8 cellular contexts compared by ENCODE assay signal in the genomic region with DNA sequence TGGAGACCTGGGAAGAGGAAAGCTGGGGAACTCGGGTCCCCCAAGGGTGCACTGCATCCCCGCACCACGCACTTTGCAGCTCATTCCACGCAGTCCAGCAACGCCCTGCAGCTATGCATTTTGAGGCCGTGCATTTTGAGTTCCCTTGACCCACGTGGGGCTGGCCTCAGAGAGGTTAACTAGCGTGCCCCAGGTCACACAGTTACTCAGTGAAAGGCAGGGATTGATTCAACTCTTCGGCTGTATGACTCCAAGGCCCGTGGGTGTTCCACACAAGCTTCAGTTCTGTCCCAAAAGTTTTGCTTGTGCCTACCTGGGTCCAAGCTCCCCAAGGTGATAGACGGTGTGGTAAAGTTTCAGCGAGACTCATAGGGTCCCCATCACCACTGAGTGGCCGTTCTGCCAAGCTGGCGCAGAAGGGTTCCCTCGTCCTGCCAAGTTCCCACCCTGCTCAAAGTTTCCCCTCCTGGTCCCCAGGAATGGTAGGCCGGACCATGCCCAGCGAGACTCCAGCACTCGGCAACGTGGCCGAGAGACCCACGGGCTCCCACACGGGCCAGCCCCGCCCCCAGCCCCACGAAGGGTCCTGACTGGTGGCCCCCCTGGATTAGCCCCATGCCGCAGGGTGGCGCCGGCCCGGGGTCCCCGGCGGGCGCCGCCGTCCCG. TPM values are rescaled to one million over a fixed set of nuclear protein-coding genes. Genes with fewer than 3 reads are reported as not detected.
DNase-seq lines count a peak whose midpoint lies in the region; ATAC-seq lines count a peak whose summit lies in the region.

No MANE protein-coding gene starts in this region.

- H3K36me3 ChIP-seq in iPS-20b (ENCODE audit: insufficient read depth, low read depth, low read length) = no peaks in the 10 kb centered on the region

- peaks cover 23% of the 10 kb centered on the region for H3K27me3 Mint-ChIP-seq in activated CD4-positive, alpha-beta T cell treated with anti-CD3 and anti-CD28 coated beads, Interleukin-2, amount 10 ng/mL, durations not matched to agents 7 days and 5 days
- H3K27me3 Mint-ChIP-seq in activated naive CD4-positive, alpha-beta T cell treated with anti-CD3 and anti-CD28 coated beads, Interleukin-2, amount 10 ng/mL, durations not matched to agents 7 days and 5 days = peaks cover 73% of the 10 kb centered on the region
- peaks cover 20% of the 10 kb centered on the region for H3K27me3 Mint-ChIP-seq in stimulated activated naive CD8-positive, alpha-beta T cell treated with anti-CD3 and anti-CD28 coated beads, Interleukin-15, amount 100 ng/mL, for 72 hours

- CTCF ChIA-PET in activated CD4-positive, alpha-beta T cell treated with anti-CD3 and anti-CD28 coated beads, Interleukin-2, amount 10 ng/mL, durations not matched to agents 7 days and 5 days (lab: Charles Lee) = interaction anchor here (0.6 to 1.0 kb wide), 2 partner anchors 17 to 91 kb away, joined by 3 read pairs; no protein-coding TSS in a partner anchor
- CTCF ChIA-PET in activated naive CD4-positive, alpha-beta T cell treated with anti-CD3 and anti-CD28 coated beads, Interleukin-2, amount 10 ng/mL, durations not matched to agents 7 days and 5 days (lab: Charles Lee) = interaction anchor here (0.6 kb wide), 1 partner anchor 13 kb away, joined by 3 read pairs; no protein-coding TSS in a partner anchor

- no peak for DNase-seq in activated CD4-positive, alpha-beta T cell treated with anti-CD3 and anti-CD28 coated beads, Interleukin-2, amount 10 ng/mL, durations not matched to agents 7 days and 5 days
- no peak for DNase-seq in activated CD4-positive, alpha-beta T cell treated with anti-CD3 and anti-CD28 coated beads for 1 hour
- no peak for DNase-seq in activated naive CD4-positive, alpha-beta T cell treated with anti-CD3 and anti-CD28 coated beads, Interleukin-2, amount 10 ng/mL, durations not matched to agents 7 days and 5 days
- DNase-seq in stimulated activated naive CD8-positive, alpha-beta T cell treated with anti-CD3 and anti-CD28 coated beads, Interleukin-15, amount 100 ng/mL, for 72 hours = no peak
- DNase-seq in AG08396 (ENCODE audit: low spot score) (no peak), superior temporal gyrus (ENCODE audit: extremely low spot score) (no peak)
- DNase-seq in stimulated activated CD8-positive, alpha-beta memory T cell treated with anti-CD3 and anti-CD28 coated beads, Interleukin-4, amount 100 ng/mL, for 48 hours = no peak

- ATAC-seq in stimulated activated naive CD8-positive, alpha-beta T cell treated with anti-CD3 and anti-CD28 coated beads, Interleukin-15, amount 100 ng/mL, for 72 hours = peak; percentile 47

- H3K4me3 Mint-ChIP-seq in activated CD4-positive, alpha-beta T cell treated with anti-CD3 and anti-CD28 coated beads, Interleukin-2, amount 10 ng/mL, durations not matched to agents 7 days and 5 days = peak overlapping the region; percentile 57
- H3K4me3 Mint-ChIP-seq in activated naive CD4-positive, alpha-beta T cell treated with anti-CD3 and anti-CD28 coated beads, Interleukin-2, amount 10 ng/mL, durations not matched to agents 7 days and 5 days = peak overlapping the region; percentile 61
- H3K4me3 Mint-ChIP-seq in stimulated activated naive CD8-positive, alpha-beta T cell treated with anti-CD3 and anti-CD28 coated beads, Interleukin-15, amount 100 ng/mL, for 72 hours = peak overlapping the region; percentile 49 to 69

- H3K27ac Mint-ChIP-seq in activated CD4-positive, alpha-beta T cell treated with anti-CD3 and anti-CD28 coated beads, Interleukin-2, amount 10 ng/mL, durations not matched to agents 7 days and 5 days = no peak overlapping the region
- no peak overlapping the region for H3K27ac Mint-ChIP-seq in activated naive CD4-positive, alpha-beta T cell treated with anti-CD3 and anti-CD28 coated beads, Interleukin-2, amount 10 ng/mL, durations not matched to agents 7 days and 5 days
- H3K27ac Mint-ChIP-seq in stimulated activated naive CD8-positive, alpha-beta T cell treated with anti-CD3 and anti-CD28 coated beads, Interleukin-15, amount 100 ng/mL, for 72 hours = no peak overlapping the region

- peak overlapping the region; percentile 93 for H3K4me3 ChIP-seq in iPS-20b (ENCODE audit: low read length)

- peaks cover 3% of the 10 kb centered on the region for H3K36me3 Mint-ChIP-seq in activated CD4-positive, alpha-beta T cell treated with anti-CD3 and anti-CD28 coated beads, Interleukin-2, amount 10 ng/mL, durations not matched to agents 7 days and 5 days (ENCODE audit: low read depth)
- H3K36me3 Mint-ChIP-seq in activated naive CD4-positive, alpha-beta T cell treated with anti-CD3 and anti-CD28 coated beads, Interleukin-2, amount 10 ng/mL, durations not matched to agents 7 days and 5 days = no peaks in the 10 kb centered on the region

- POLR2A ChIA-PET in activated CD4-positive, alpha-beta T cell treated with anti-CD3 and anti-CD28 coated beads, Interleukin-2, amount 10 ng/mL, durations not matched to agents 7 days and 5 days (lab: Charles Lee) = no interaction called here

- no peaks in the 10 kb centered on the region for H3K9me3 ChIP-seq in iPS-20b (ENCODE audit: insufficient read depth, low read depth, low read length)

- no peak overlapping the region for H3K27ac ChIP-seq in iPS-20b (ENCODE audit: low read length)

- peaks cover 28% of the 10 kb centered on the region for H3K4me1 ChIP-seq in iPS-20b (ENCODE audit: insufficient read depth, low read length)

- no peaks in the 10 kb centered on the region for H3K9me3 Mint-ChIP-seq in activated CD4-positive, alpha-beta T cell treated with anti-CD3 and anti-CD28 coated beads, Interleukin-2, amount 10 ng/mL, durations not matched to agents 7 days and 5 days
- H3K9me3 Mint-ChIP-seq in activated naive CD4-positive, alpha-beta T cell treated with anti-CD3 and anti-CD28 coated beads, Interleukin-2, amount 10 ng/mL, durations not matched to agents 7 days and 5 days = no peaks in the 10 kb centered on the region
- no peaks in the 10 kb centered on the region for H3K9me3 Mint-ChIP-seq in stimulated activated naive CD8-positive, alpha-beta T cell treated with anti-CD3 and anti-CD28 coated beads, Interleukin-15, amount 100 ng/mL, for 72 hours

- H3K27me3 ChIP-seq in iPS-20b (ENCODE audit: insufficient read depth, low read length) = no peaks in the 10 kb centered on the region

- H3K4me1 Mint-ChIP-seq in activated CD4-positive, alpha-beta T cell treated with anti-CD3 and anti-CD28 coated beads, Interleukin-2, amount 10 ng/mL, durations not matched to agents 7 days and 5 days = peaks cover 11% of the 10 kb centered on the region
- H3K4me1 Mint-ChIP-seq in activated naive CD4-positive, alpha-beta T cell treated with anti-CD3 and anti-CD28 coated beads, Interleukin-2, amount 10 ng/mL, durations not matched to agents 7 days and 5 days = peaks cover 18% of the 10 kb centered on the region
- peaks cover 46% of the 10 kb centered on the region for H3K4me1 Mint-ChIP-seq in stimulated activated naive CD8-positive, alpha-beta T cell treated with anti-CD3 and anti-CD28 coated beads, Interleukin-15, amount 100 ng/mL, for 72 hours

- H3K9ac ChIP-seq in iPS-20b (ENCODE audit: low read depth, low read length) = peak overlapping the region; percentile 85

RNA-seq across cellular contexts. Expression of a gene that starts 0.6 kb away (rescaled TPM):
- 1 to 10 TPM; 1.9 to 2.3 TPM for total RNA-seq in activated CD4-positive, alpha-beta T cell treated with anti-CD3 and anti-CD28 coated beads, Interleukin-2, amount 10 ng/mL, durations not matched to agents 7 days and 5 days

RNA-seq across cellular contexts. Expression of a gene that starts 40.3 kb away (rescaled TPM):
- not detected for total RNA-seq in activated CD4-positive, alpha-beta T cell treated with anti-CD3 and anti-CD28 coated beads, Interleukin-2, amount 10 ng/mL, durations not matched to agents 7 days and 5 days
